8 cellular contexts compared by ENCODE assay signal in the genomic region with DNA sequence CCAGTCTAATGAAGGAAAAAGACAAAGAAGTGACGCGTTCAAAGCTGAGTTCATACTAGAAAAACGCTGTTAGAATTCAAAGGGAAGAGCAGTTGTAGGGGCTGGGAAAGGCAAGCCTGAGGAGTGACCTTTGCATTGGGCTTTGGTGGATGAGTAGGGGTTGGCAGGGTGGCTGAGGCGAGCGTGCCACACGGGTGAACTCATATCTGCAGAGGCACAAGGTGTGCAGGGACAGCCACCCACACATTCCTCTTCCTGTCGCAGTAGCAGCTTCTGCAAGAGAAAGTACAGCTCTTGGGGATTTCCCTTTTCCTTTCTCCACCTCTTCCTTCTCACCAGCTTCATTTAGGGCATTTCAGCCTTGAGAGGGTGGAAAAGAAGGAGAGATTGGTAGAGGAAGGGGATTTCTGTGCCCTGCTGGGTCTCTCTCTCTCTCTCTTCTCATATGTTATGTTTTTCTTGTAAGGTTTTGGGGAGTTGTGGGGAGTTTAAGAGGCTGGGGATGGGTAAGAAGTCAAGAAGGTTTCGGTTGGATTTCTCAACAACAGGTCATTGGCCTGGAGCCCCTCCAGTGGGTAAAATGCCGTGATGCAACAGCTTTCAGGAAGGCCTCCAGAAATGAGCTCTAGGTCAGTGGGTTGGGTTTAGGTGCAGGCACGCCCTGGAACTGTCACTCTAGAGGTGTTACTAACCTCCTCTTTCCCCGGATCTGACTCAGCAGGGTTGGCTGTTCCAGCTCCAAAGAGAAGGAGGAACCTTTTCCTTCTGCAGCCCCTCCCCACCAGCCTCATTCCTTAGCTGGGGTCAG. TPM values are rescaled to one million over a fixed set of nuclear protein-coding genes. Genes with fewer than 3 reads are reported as not detected.
DNase-seq lines count a peak whose midpoint lies in the region; ATAC-seq and TF ChIP-seq lines count a peak whose summit lies in the region.

No MANE protein-coding gene starts in this region.

- H3K79me2 ChIP-seq in hepatocyte = no peaks in the 10 kb centered on the region

- H3K9me3 Mint-ChIP-seq in activated naive CD8-positive, alpha-beta T cell (ENCODE audit: low read depth) = no peaks in the 10 kb centered on the region

- peak; percentile 33 for ATAC-seq in HG03280 (IDR thresholded peaks at IDR 0.05; ENCODE audit: unreplicated experiment)

- H3K4me3 ChIP-seq in hepatocyte = no peak overlapping the region
- H3K4me3 ChIP-seq in neuronal stem cell (ENCODE audit: low read length in 2 of 2) = no peak overlapping the region

- H3K23ac ChIP-seq in neuronal stem cell (ENCODE audit: low read depth, low read length, poor library complexity) = no peak overlapping the region

- H3K27ac Mint-ChIP-seq in activated naive CD8-positive, alpha-beta T cell = peak overlapping the region; percentile 90

- H3K4me3 Mint-ChIP-seq in activated naive CD8-positive, alpha-beta T cell = peak overlapping the region; percentile 83

- no peak overlapping the region for H2BK120ac ChIP-seq in neuronal stem cell (ENCODE audit: low read depth, low read length)

- peaks cover 46% of the 10 kb centered on the region for H3K4me1 Mint-ChIP-seq in activated naive CD8-positive, alpha-beta T cell (ENCODE audit: low read depth)

- no peaks in the 10 kb centered on the region for H3K36me3 ChIP-seq in hepatocyte (replicated peaks; ENCODE audit: insufficient read depth, low read depth)
- no peaks in the 10 kb centered on the region for H3K36me3 ChIP-seq in neuronal stem cell (replicated peaks in 1 of 2; ENCODE audit: control insufficient read depth in 2 of 2, insufficient read depth in 2 of 2, low read length in 2 of 2)

- no peaks in the 10 kb centered on the region for H3K36me3 Mint-ChIP-seq in activated naive CD8-positive, alpha-beta T cell

- H2BK5ac ChIP-seq in neuronal stem cell (ENCODE audit: low read length) = no peak overlapping the region

- no peak overlapping the region for H3K14ac ChIP-seq in neuronal stem cell (ENCODE audit: low read length)

- no peak overlapping the region for H3K9ac ChIP-seq in neuronal stem cell (ENCODE audit: low read depth, low read length, poor library complexity)

- H3K18ac ChIP-seq in neuronal stem cell (ENCODE audit: low read length) = no peak overlapping the region

- H3K79me1 ChIP-seq in neuronal stem cell (ENCODE audit: low read depth, low read length) = no peaks in the 10 kb centered on the region

- H2AK5ac ChIP-seq in neuronal stem cell (ENCODE audit: low read depth, low read length) = no peak overlapping the region

- WGBS in hepatocyte (ENCODE audit: low lambda C conversion rate, missing lambda C conversion rate) = 62% methylated on average over 11 of the region's 11 CpGs
- WGBS in neuronal stem cell (ENCODE audit: extremely low coverage in 2 of 2, insufficient read length in 2 of 2, insufficient replicate concordance in 1 of 2), 2 donors = no CpG with 5 or more reads among the region's 11 CpGs

- H2BK15ac ChIP-seq in neuronal stem cell (ENCODE audit: low read length) = no peak overlapping the region

- H3K4ac ChIP-seq in neuronal stem cell (ENCODE audit: low read length) = no peak overlapping the region

- no peak overlapping the region for H2BK12ac ChIP-seq in neuronal stem cell (ENCODE audit: low read length)

- H3K27me3 ChIP-seq in hepatocyte = no peaks in the 10 kb centered on the region
- no peaks in the 10 kb centered on the region for H3K27me3 ChIP-seq in neuronal stem cell (ENCODE audit: control insufficient read depth in 3 of 3, insufficient read depth in 3 of 3, low read depth in 1 of 3, low read length in 3 of 3)

- peak overlapping the region; percentile 75 for H3K27ac ChIP-seq in hepatocyte
- no peak overlapping the region for H3K27ac ChIP-seq in neuronal stem cell (replicated peaks; ENCODE audit: low read length)

- H3K9me2 ChIP-seq in hepatocyte (replicated peaks; ENCODE audit: insufficient read depth) = no peaks in the 10 kb centered on the region

- no peaks in the 10 kb centered on the region for H3K9me3 ChIP-seq in hepatocyte (ENCODE audit: low read depth)
- peaks cover 5 to 6% of the 10 kb centered on the region in 2 donors for H3K9me3 ChIP-seq in neuronal stem cell (replicated peaks in 1 of 2; ENCODE audit: control insufficient read depth in 2 of 2, insufficient read depth in 1 of 2, low read depth in 1 of 2, low read length in 2 of 2)

- H3K27me3 Mint-ChIP-seq in activated naive CD8-positive, alpha-beta T cell = no peaks in the 10 kb centered on the region

- H3K4me2 ChIP-seq in hepatocyte (peak overlapping the region; percentile 59), neuronal stem cell (ENCODE audit: insufficient read depth, low read length, poor library complexity, severe bottlenecking) (no peak overlapping the region)

- H3K4me1 ChIP-seq in hepatocyte (ENCODE audit: insufficient read depth) (peaks cover 12% of the 10 kb centered on the region), neuronal stem cell (ENCODE audit: control insufficient read depth in 2 of 2, insufficient read depth in 1 of 2, low read depth in 1 of 2, low read length in 2 of 2) (peaks cover 2 to 5% of the 10 kb centered on the region in 2 donors)

- peak; percentile 38 to 71 for DNase-seq in SHP77 (lab: John Stamatoyannopoulos, UW)
- DNase-seq in SHP77 treated with DMSO at 0.1 percent for 48 hours (lab: John Stamatoyannopoulos, UW) = no peak
- DNase-seq in SIG-M5 treated with dmso at 0.1 percent for 504 hours (lab: John Stamatoyannopoulos, UW; ENCODE audit: unreplicated experiment) = peak; percentile 99
- DNase-seq in hepatocyte (ENCODE audit: low spot score) = peak; percentile 76
- peak; percentile 36 to 73 (median 40) for DNase-seq in stimulated activated CD4-positive, alpha-beta T cell treated with anti-CD3 and anti-CD28 coated beads, TNF-alpha, amount 100 ng/mL, for 24 hours (ENCODE audit: low read depth in 3 of 3)
- DNase-seq in neuronal stem cell (ENCODE audit: low spot score) = no peak

- no peak overlapping the region for H4K91ac ChIP-seq in neuronal stem cell (ENCODE audit: low read depth, low read length, poor library complexity)

- TF ChIP-seq CTCF in hepatocyte (IDR thresholded peaks at IDR 0.05; ENCODE audit: poor library complexity) = no peak

- no peaks in the 10 kb centered on the region for H4K20me1 ChIP-seq in hepatocyte (ENCODE audit: insufficient read depth, poor library complexity, severe bottlenecking)

- H2AFZ ChIP-seq in hepatocyte (no peak overlapping the region), neuronal stem cell (ENCODE audit: low read length) (no peak overlapping the region)

- H4K8ac ChIP-seq in neuronal stem cell (ENCODE audit: low read depth, low read length) = no peak overlapping the region

RNA-seq across cellular contexts. Expression of gene ODC1, which starts 40.1 kb away (rescaled TPM):
- 140 and 165 TPM in 2 replicates for total RNA-seq in hepatocyte
- 92.0 and 92.8 TPM in 2 replicates for polyA plus RNA-seq in hepatocyte
- 196 TPM for polyA plus RNA-seq in neuronal stem cell (2013, experiment 1 of 2)
- polyA plus RNA-seq in neuronal stem cell (2013, experiment 2 of 2) = 192 TPM

Comparison
In these comparisons a context has a peak if more than half of its experiments do, and no peak if none do; other contexts are left out.
1. DNase-seq: peak in SHP77 (2 of 2), SIG-M5 treated with dmso at 0.1 percent for 504 hours (single experiment), hepatocyte (single experiment) and stimulated activated CD4-positive, alpha-beta T cell treated with anti-CD3 and anti-CD28 coated beads, TNF-alpha, amount 100 ng/mL, for 24 hours (3 of 3); none in SHP77 treated with DMSO at 0.1 percent for 48 hours (single experiment) and neuronal stem cell (single experiment).